In the genomic region with DNA sequence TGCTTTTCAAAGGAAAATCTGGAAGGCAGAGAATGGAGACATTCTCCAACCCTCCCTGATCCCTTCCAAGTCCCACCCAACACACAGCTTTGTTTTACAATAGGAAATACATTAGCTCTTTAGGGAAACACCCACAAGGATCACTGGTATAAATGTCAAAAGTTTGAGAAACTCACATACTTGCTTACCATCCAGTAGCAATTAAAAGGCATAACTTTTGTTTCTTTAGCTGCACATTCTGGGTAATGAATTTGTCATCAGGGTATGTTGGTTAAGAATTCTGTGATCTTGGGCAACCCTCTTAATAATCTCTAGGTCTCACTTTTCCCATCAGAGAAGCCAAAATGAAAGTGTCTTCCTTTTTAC, we compare ENCODE assay signal across 16 cellular contexts.
A peak's percentile ranks its signal among the peaks of the same experiment; 100 is the strongest.
DNase-seq lines count a peak whose midpoint lies in the region; ATAC-seq, FAIRE-seq and TF ChIP-seq lines count a peak whose summit lies in the region.
"Had no signal": no experiment of that assay in that cellular context is flagged by ENCODE, and none has a peak within 500 bp of the region (broad histone marks: within the 10 kb centered on the region; RNA-seq: fewer than 3 reads in every experiment).

No MANE protein-coding gene starts in this region.

- H3K27me3 ChIP-seq in GM12878 (replicated peaks in 1 of 2; ENCODE audit: control insufficient read depth in 2 of 2, insufficient read depth in 2 of 2, low read length in 1 of 2) (peaks cover 0 to 3% of the 10 kb centered on the region in 2 experiments; a peak in 1 of 4 replicates), sigmoid colon (no peaks in the 10 kb centered on the region)
- H3K27me3 ChIP-seq: pancreas had no signal

- H3K4me1 ChIP-seq in GM12878 (ENCODE audit: control insufficient read depth, insufficient read depth, low read length): no peaks in the 10 kb centered on the region
- H3K4me1 ChIP-seq in sigmoid colon: peaks cover 0 to 14% (median 11%) of the 10 kb centered on the region in 4 donors
- H3K4me1 ChIP-seq: pancreas had no signal

- H3K4me3 ChIP-seq in AG10803 (ENCODE audit: low read length): no peak overlapping the region
- H3K4me3 ChIP-seq in GM12878: no peak overlapping the region
- H3K4me3 ChIP-seq in fibroblast of pulmonary artery (replicated peaks; ENCODE audit: low read depth, low read length): no peak overlapping the region
- H3K4me3 ChIP-seq in sigmoid colon: no peak overlapping the region
- H3K4me3 ChIP-seq: HAP-1, pancreas had no signal

- RAD21 ChIA-PET in GM12878 (lab: Charles Lee; ENCODE audit: unreplicated experiment): interaction anchor here (0.9 kb wide), 1 partner anchor 258 kb away, joined by 3 read pairs; no protein-coding TSS in a partner anchor

- FAIRE-seq in GM12878 (lab: Jason Lieb, UNC): peak; percentile 68
- FAIRE-seq: pancreas had no signal

- H2AFZ ChIP-seq in GM12878 (ENCODE audit: control insufficient read depth, low read depth, low read length): no peak overlapping the region

- H3K4me2 ChIP-seq in GM12878 (ENCODE audit: control insufficient read depth, insufficient read depth): no peak overlapping the region

- TF ChIP-seq RAD21 in GM12878 (IDR thresholded peaks at IDR 0.05; ENCODE audit: insufficient read depth, low read depth, low read length): no peak

- no peak for ATAC-seq in GM12878
- ATAC-seq: activated naive CD8-positive, alpha-beta T cell treated with anti-CD3 and anti-CD28 coated beads, Interleukin-2, amount 50 U/mL, for 24 hours; left lobe of liver; stimulated activated naive CD8-positive, alpha-beta T cell treated with anti-CD3 and anti-CD28 coated beads, Interleukin-15, Interleukin-2, amounts not matched to agents 100 U/mL and 50 U/mL, for 24 hours; T-cell had no signal

- H3K9me3 ChIP-seq in GM12878 (replicated peaks; ENCODE audit: control insufficient read depth, insufficient read depth, low read length) (no peaks in the 10 kb centered on the region), sigmoid colon (no peaks in the 10 kb centered on the region)
- H3K9me3 ChIP-seq: HAP-1, pancreas had no signal

- H3K36me3 ChIP-seq in GM12878 (ENCODE audit: control insufficient read depth in 2 of 2, insufficient read depth in 2 of 2, low read length in 1 of 2): no peaks in the 10 kb centered on the region
- no peaks in the 10 kb centered on the region for H3K36me3 ChIP-seq in sigmoid colon
- H3K36me3 ChIP-seq: HAP-1, pancreas had no signal

- in situ Hi-C loops in GM12878 (cut with MboI): no loop called here

- no peaks in the 10 kb centered on the region for H4K20me1 ChIP-seq in GM12878 (ENCODE audit: control insufficient read depth, insufficient read depth)

- CTCF ChIA-PET in GM12878 (lab: Yijun Ruan, JAX): interaction anchor here (3.3 kb wide), 1 partner anchor 28 kb away, joined by 9 read pairs; no protein-coding TSS in a partner anchor

- POLR2A ChIA-PET in GM12878 (lab: Charles Lee): no interaction called here

- SMC1A ChIA-PET in GM12878 (lab: Charles Lee; ENCODE audit: uncharacterized antibody, unreplicated experiment): interaction anchor here (0.8 kb wide), 1 partner anchor 67 kb away, joined by 3 read pairs; no protein-coding TSS in a partner anchor

- TF ChIP-seq EP300 in GM12878 (IDR thresholded peaks at IDR 0.05; ENCODE audit: borderline replicate concordance in 1 of 2, control insufficient read depth in 1 of 2, low read depth in 2 of 2, low read length in 2 of 2) (no peak), sigmoid colon (IDR thresholded peaks at IDR 0.05) (no peak)

- no peaks in the 10 kb centered on the region for H3K79me2 ChIP-seq in GM12878 (ENCODE audit: control insufficient read depth, insufficient read depth, low read length)

- intact Hi-C loops in GM12878 (cut with micrococcal nuclease; ENCODE audit: unreplicated experiment) (no loop called here), sigmoid colon (cut with DNase I) (no loop called here)

- H3K27ac ChIP-seq in GM12878 (ENCODE audit: control insufficient read depth, insufficient read depth): no peak overlapping the region
- H3K27ac ChIP-seq in sigmoid colon: peak overlapping the region in 3 of 4 donors; percentile 19 to 31 (median 23)

- DNase-seq in AG10803 (ENCODE audit: low read depth) (peak; percentile 92), GM12878 (ENCODE audit: low read depth, low spot score) (no peak), fibroblast of pulmonary artery (ENCODE audit: low read depth) (peak; percentile 42), sigmoid colon (no peak), SHP77 treated with DMSO at 0.1 percent for 48 hours (lab: John Stamatoyannopoulos, UW) (no peak), NCI-H2227 treated with DMSO at 0.1 percent for 48 hours (lab: John Stamatoyannopoulos, UW) (no peak), SW 1271 (lab: John Stamatoyannopoulos, UW) (no peak)
- DNase-seq in stimulated activated naive CD4-positive, alpha-beta T cell treated with Interleukin-2 at 50 U/mL for 16 hours (lab: John Stamatoyannopoulos, UW): no peak
- DNase-seq: activated CD4-positive, alpha-beta memory T cell treated with anti-CD3 and anti-CD28 coated beads, Interleukin-2, amount 10 ng/mL, durations not matched to agents 7 days and 5 days; activated naive CD8-positive, alpha-beta T cell treated with anti-CD3 and anti-CD28 coated beads, Interleukin-2, amount 50 U/mL, for 24 hours; NCI-H1436 treated with DMSO at 0.1 percent for 48 hours; pancreas; stimulated activated naive CD8-positive, alpha-beta T cell treated with anti-CD3 and anti-CD28 coated beads, Interleukin-15, Interleukin-2, amounts not matched to agents 100 U/mL and 50 U/mL, for 24 hours; T-cell had no signal

- TF ChIP-seq CTCF in AG10803 (conservative IDR thresholded peaks at IDR 0.05; ENCODE audit: low read length) (no peak), GM12878 (IDR thresholded peaks at IDR 0.05 in 2 of 3, conservative IDR thresholded peaks at IDR 0.05 in 1 of 3; ENCODE audit: control insufficient read depth in 2 of 3, extremely low read depth in 1 of 3, insufficient read depth in 1 of 3, low read depth in 3 of 3, low read length in 3 of 3) (no peak), fibroblast of pulmonary artery (IDR thresholded peaks at IDR 0.05; ENCODE audit: low read length, missing control alignments) (no peak), sigmoid colon (IDR thresholded peaks at IDR 0.05) (no peak)

- no peak overlapping the region for H3K9ac ChIP-seq in GM12878 (ENCODE audit: control insufficient read depth, insufficient read depth, low read length)

- TF ChIP-seq POLR2A in GM12878 (IDR thresholded peaks at IDR 0.05; ENCODE audit: low read depth, low read length) (no peak), sigmoid colon (IDR thresholded peaks at IDR 0.05) (no peak)

- no TSS peak for BruUV-seq in GM12878 (replicated peaks; lab: Mats Ljungman, UMichigan)

TF ChIP-seq in GM12878, 131 proteins besides CTCF, POLR2A, EP300 and RAD21:
- TF ChIP-seq PAX5 (IDR thresholded peaks at IDR 0.05; ENCODE audit: borderline replicate concordance, low read depth, low read length): no peak
- TF ChIP-seq SMARCA5 (IDR thresholded peaks at IDR 0.05): no peak

Comparison
In these comparisons a context has a peak if more than half of its experiments do, and no peak if none do; other contexts are left out.
1. DNase-seq: peak in AG10803 (single experiment) and fibroblast of pulmonary artery (single experiment); none in GM12878 (single experiment), sigmoid colon (single experiment), SHP77 treated with DMSO at 0.1 percent for 48 hours (single experiment), NCI-H2227 treated with DMSO at 0.1 percent for 48 hours (single experiment), stimulated activated naive CD4-positive, alpha-beta T cell treated with Interleukin-2 at 50 U/mL for 16 hours (single experiment) and SW 1271 (0 of 2).